15 cellular contexts compared by ENCODE assay signal in genomic region chr4:4869731-4870483, GRCh38. TPM values are rescaled to one million over a fixed set of nuclear protein-coding genes. Genes with fewer than 3 reads are reported as not detected.
A peak's percentile ranks its signal among the peaks of the same experiment; 100 is the strongest.
DNase-seq lines count a peak whose midpoint lies in the region; ATAC-seq, FAIRE-seq and TF ChIP-seq lines count a peak whose summit lies in the region.
"Had no signal": no experiment of that assay in that cellular context is flagged by ENCODE, and none has a peak within 500 bp of the region (broad histone marks: within the 10 kb centered on the region; RNA-seq: fewer than 3 reads in every experiment).

No MANE protein-coding gene starts in this region.

- H3K4me2 ChIP-seq in HepG2 (ENCODE audit: low read depth, low read length): peak overlapping the region; percentile 12; the same call in 1 of the 2 replicates

- ATAC-seq in HepG2: peak; percentile 36
- ATAC-seq in right lobe of liver: no peak
- peak; percentile 32 for ATAC-seq in WTC11
- no peak for ATAC-seq in body of pancreas
- ATAC-seq in heart right ventricle: no peak
- ATAC-seq in GM21723 (IDR thresholded peaks at IDR 0.05; ENCODE audit: unreplicated experiment): no peak

- FAIRE-seq in HepG2 (lab: Jason Lieb, UNC): no peak

- no peaks in the 10 kb centered on the region for H3K36me3 ChIP-seq in HepG2 (replicated peaks in 1 of 2; ENCODE audit: control insufficient read depth in 1 of 2, insufficient read depth in 2 of 2, low read length in 2 of 2)
- H3K36me3 ChIP-seq in right lobe of liver: no peaks in the 10 kb centered on the region
- no peaks in the 10 kb centered on the region for H3K36me3 ChIP-seq in body of pancreas (replicated peaks in 1 of 2; ENCODE audit: insufficient read depth in 1 of 2, low read depth in 2 of 2)
- no peaks in the 10 kb centered on the region for H3K36me3 ChIP-seq in heart right ventricle
- H3K36me3 ChIP-seq: prostate gland had no signal

- H3K79me2 ChIP-seq in HepG2 (ENCODE audit: insufficient read depth, low read length): no peaks in the 10 kb centered on the region

- H3K4me3 Mint-ChIP-seq in WTC11: peak overlapping the region; percentile 36

- peaks cover 5% of the 10 kb centered on the region for H3K36me3 Mint-ChIP-seq in WTC11

- H3K4me1 ChIP-seq in HepG2 (ENCODE audit: insufficient read depth, low read length): peaks cover 9% of the 10 kb centered on the region; the same call in 1 of the 2 replicates
- H3K4me1 ChIP-seq in right lobe of liver: peaks cover 0 to 13% (median 0%) of the 10 kb centered on the region in 4 donors
- peaks cover 22% of the 10 kb centered on the region for H3K4me1 ChIP-seq in body of pancreas
- H3K4me1 ChIP-seq in heart right ventricle: peaks cover 2 to 67% (median 28%) of the 10 kb centered on the region in 9 donors
- H3K4me1 ChIP-seq: prostate gland had no signal

- no peak for TF ChIP-seq EP300 in HepG2 (IDR thresholded peaks at IDR 0.05; ENCODE audit: low read depth in 2 of 2, low read length in 2 of 2)
- TF ChIP-seq EP300 in HepG2 (CRISPR knock-in tag; IDR thresholded peaks at IDR 0.05; ENCODE audit: borderline replicate concordance): no peak

- H3K9me3 Mint-ChIP-seq in WTC11: no peaks in the 10 kb centered on the region

- H3K27ac ChIP-seq in HepG2 (ENCODE audit: extremely low read length, insufficient read depth, low read length) (no peak overlapping the region), right lobe of liver (no peak overlapping the region), body of pancreas (no peak overlapping the region), heart right ventricle (no peak overlapping the region)
- H3K27ac ChIP-seq: prostate gland had no signal

- TF ChIP-seq RAD21 in HepG2 (CRISPR knock-in tag; IDR thresholded peaks at IDR 0.05): no peak

- H2AFZ ChIP-seq in HepG2 (ENCODE audit: low read length): no peak overlapping the region

- TF ChIP-seq CTCF in HepG2 (CRISPR knock-in tag; IDR thresholded peaks at IDR 0.05): no peak
- TF ChIP-seq CTCF in right lobe of liver (IDR thresholded peaks at IDR 0.05): no peak
- no peak for TF ChIP-seq CTCF in WTC11 (IDR thresholded peaks at IDR 0.05)
- no peak for TF ChIP-seq CTCF in body of pancreas (IDR thresholded peaks at IDR 0.05)
- no peak for TF ChIP-seq CTCF in heart right ventricle (IDR thresholded peaks at IDR 0.05)

- POLR2A ChIA-PET in HepG2 (lab: Yijun Ruan, JAX) (no interaction called here), WTC11 (lab: Charles Lee) (interaction anchor here (0.5 kb wide), 1 partner anchor 196 kb away, joined by 3 read pairs; no protein-coding TSS in a partner anchor)

- TF ChIP-seq POLR2A in HepG2 (IDR thresholded peaks at IDR 0.05; ENCODE audit: insufficient read depth in 1 of 2, low read depth in 2 of 2, low read length in 2 of 2): no peak
- no peak for TF ChIP-seq POLR2A in right lobe of liver (IDR thresholded peaks at IDR 0.05)
- no peak for TF ChIP-seq POLR2A in body of pancreas (IDR thresholded peaks at IDR 0.05)

- H3K27me3 Mint-ChIP-seq in WTC11 (ENCODE audit: low read depth): no peaks in the 10 kb centered on the region; the same call in 1 of the 2 replicates

- peaks cover 0 to 56% of the 10 kb centered on the region in 2 experiments for H3K27me3 ChIP-seq in HepG2 (ENCODE audit: control insufficient read depth in 1 of 2, insufficient read depth in 2 of 2, low read length in 2 of 2)
- H3K27me3 ChIP-seq in right lobe of liver: peaks cover 0 to 52% of the 10 kb centered on the region in 2 donors
- peaks cover 0 to 58% of the 10 kb centered on the region in 2 donors for H3K27me3 ChIP-seq in body of pancreas
- peaks cover 79 to 100% (median 100%) of the 10 kb centered on the region in 7 donors for H3K27me3 ChIP-seq in heart right ventricle

- H3K4me3 ChIP-seq in HepG2 (replicated peaks in 1 of 3; ENCODE audit: insufficient read depth in 1 of 3, low read depth in 2 of 3, low read length in 3 of 3): no peak overlapping the region
- H3K4me3 ChIP-seq in right lobe of liver: no peak overlapping the region
- no peak overlapping the region for H3K4me3 ChIP-seq in body of pancreas
- H3K4me3 ChIP-seq in heart right ventricle: no peak overlapping the region
- H3K4me3 ChIP-seq: prostate gland had no signal

- H3K4me1 Mint-ChIP-seq in WTC11: peaks cover 50% of the 10 kb centered on the region

- 30% methylated on average over 21 of the region's 37 CpGs for WGBS in HepG2 (ENCODE audit: low lambda C conversion rate)
- 0% methylated on average over 16 of the region's 37 CpGs for WGBS in right lobe of liver (ENCODE audit: insufficient coverage, low coverage, low lambda C conversion rate, missing lambda C conversion rate)
- WGBS in body of pancreas, 2 donors: 4% methylated on average over 28 to 37 of the region's 37 CpGs
- WGBS in heart right ventricle, 2 donors: 1 to 3% methylated on average over 37 of the region's 37 CpGs

- DNase-seq in HepG2 (ENCODE audit: low spot score) (no peak), right lobe of liver (no peak), WTC11 (ENCODE audit: low spot score) (peak; percentile 69), islet precursor cell (peak; percentile 90), body of pancreas (no peak), heart right ventricle (no peak), cerebellar nuclear complex (lab: John Stamatoyannopoulos, UW) (no peak)
- DNase-seq: activated CD4-positive, alpha-beta T cell treated with anti-CD3 and anti-CD28 coated beads, Interleukin-2, amount 50 U/mL, for 4 hours; activated effector memory CD4-positive, alpha-beta T cell treated with anti-CD3 and anti-CD28 coated beads, Interleukin-2, amount 50 U/mL, for 16 hours; DMS79; HCEC 1CT; midbrain; OCI-M1 had no signal

- H3K9ac ChIP-seq in HepG2 (ENCODE audit: insufficient read depth, low read depth, low read length): no peak overlapping the region

- BruUV-seq in HepG2 (replicated peaks; lab: Mats Ljungman, UMichigan): no TSS peak

- no peaks in the 10 kb centered on the region for H3K9me3 ChIP-seq in HepG2 (ENCODE audit: low read length)
- no peaks in the 10 kb centered on the region for H3K9me3 ChIP-seq in right lobe of liver
- H3K9me3 ChIP-seq in body of pancreas: no peaks in the 10 kb centered on the region
- no peaks in the 10 kb centered on the region for H3K9me3 ChIP-seq in heart right ventricle
- H3K9me3 ChIP-seq: prostate gland had no signal

- CTCF ChIA-PET in HepG2 (lab: Yijun Ruan, JAX; ENCODE audit: low intra/inter-chr PET ratio, low total read pairs) (no interaction called here), WTC11 (lab: Charles Lee) (interaction anchor here (1.1 kb wide), 1 partner anchor 9 kb away, joined by 6 read pairs; the partner anchor contains the start of gene MSX1)

- no peak overlapping the region for H3K27ac Mint-ChIP-seq in WTC11

- in situ Hi-C loops in HepG2 (cut with HindIII; ENCODE audit: extremely low pct_ligation_motif_present, low pct_unique_long_range_greater_than_20kb): loop anchor here (10.0 kb wide), 1 partner anchor 305 kb away; no protein-coding TSS in a partner anchor

- intact Hi-C loops in HepG2 (cut with micrococcal nuclease; ENCODE audit: unreplicated experiment): loop anchor here (10.0 kb wide), 1 partner anchor 325 kb away; the partner anchor contains the start of gene STX18
- intact Hi-C loops in right lobe of liver (cut with DNase I): no loop called here
- intact Hi-C loops in body of pancreas (cut with DNase I): no loop called here
- intact Hi-C loops in heart right ventricle (cut with DNase I): loop anchor here in 4 of 10 donors (5.0 to 10.0 kb wide), 5 partner anchors 195 to 385 kb away; partner anchors contain the start of gene STX18 (in 1 of the 4)

- no peaks in the 10 kb centered on the region for H4K20me1 ChIP-seq in HepG2 (ENCODE audit: insufficient read depth, low read length)

TF ChIP-seq in HepG2, 621 proteins besides CTCF, POLR2A, EP300 and RAD21 (continues in another document):
- TF ChIP-seq TARDBP (CRISPR knock-in tag; IDR thresholded peaks at IDR 0.05) (no peak), BHLHE40 (IDR thresholded peaks at IDR 0.05; ENCODE audit: low read length) (peak; percentile 61), SP5 (CRISPR knock-in tag; IDR thresholded peaks at IDR 0.05; ENCODE audit: borderline replicate concordance, low read depth) (no peak)

TF ChIP-seq in WTC11, 78 proteins besides CTCF, POLR2A, EP300 and RAD21:
- no peak for TF ChIP-seq GABPB1 (CRISPR knock-in tag; IDR thresholded peaks at IDR 0.05)
- TF ChIP-seq CBFB (CRISPR knock-in tag; IDR thresholded peaks at IDR 0.05; ENCODE audit: low read depth): no peak
- no peak for TF ChIP-seq NR1H2 (CRISPR knock-in tag; IDR thresholded peaks at IDR 0.05)

RNA-seq across cellular contexts. Expression of gene MSX1, which starts 10.4 kb away (rescaled TPM):
- total RNA-seq in HepG2 (2016; rRNA removed; fragmentation: Illumina TruSeq; extraction: Trizol) (13.8 and 14.9 TPM in 2 replicates), right lobe of liver (under 1 TPM; 0.15 to 0.62 (median 0.31) TPM), WTC11 (2021) (0.28 to 0.62 TPM (median 0.41 TPM) in 3 replicates), body of pancreas (1 to 10 TPM; 3.9 to 7.6 TPM), heart right ventricle (1 to 10 TPM; 1.9 to 6.7 (median 4.0) TPM)
- total RNA-seq in HepG2 (2016; cell fraction: cytosol; rRNA removed; fragmentation: Illumina TruSeq; extraction: Trizol; ENCODE audit: low read depth): 6.3 and 10.9 TPM in 2 replicates
- total RNA-seq in HepG2 (2016; cell fraction: insoluble cytoplasmic fraction; rRNA removed; fragmentation: Illumina TruSeq; extraction: Trizol): 14.0 and 15.0 TPM in 2 replicates
- total RNA-seq in HepG2 (2016; cell fraction: membrane; rRNA removed; fragmentation: Illumina TruSeq; extraction: Trizol): 19.1 and 23.9 TPM in 2 replicates
- total RNA-seq in HepG2 (2016; cell fraction: nucleus; rRNA removed; fragmentation: Illumina TruSeq; extraction: Trizol): 5.4 and 9.8 TPM in 2 replicates
- polyA plus RNA-seq in HepG2 (2011; rRNA removed) (12.1 and 15.2 TPM in 2 replicates), heart right ventricle (1 to 10 TPM; 4.0 to 4.8 TPM)
- 8.4 and 14.6 TPM in 2 replicates for polyA plus RNA-seq in HepG2 (2011; cell fraction: cytosol; rRNA removed)
- 17.5 and 22.0 TPM in 2 replicates for polyA plus RNA-seq in HepG2 (2011; cell fraction: nucleus; rRNA removed)
- polyA plus RNA-seq in HepG2 (2012): 8.0 and 8.9 TPM in 2 replicates
- polyA plus RNA-seq in HepG2 (2016; cell fraction: cytosol; fragmentation: Illumina TruSeq; extraction: Trizol; ENCODE audit: low read depth): 8.3 and 12.3 TPM in 2 replicates
- polyA plus RNA-seq in HepG2 (2016; cell fraction: insoluble cytoplasmic fraction; fragmentation: Illumina TruSeq; extraction: Trizol; ENCODE audit: low read depth): 16.8 and 17.9 TPM in 2 replicates
- polyA plus RNA-seq in HepG2 (2016; cell fraction: membrane; fragmentation: Illumina TruSeq; extraction: Trizol; ENCODE audit: low read depth): 19.5 and 22.1 TPM in 2 replicates
- 13.8 and 15.1 TPM in 2 replicates for polyA plus RNA-seq in HepG2 (2016; cell fraction: nucleus; fragmentation: Illumina TruSeq; extraction: Trizol; ENCODE audit: insufficient read depth, low read depth)
- 0.58 and 6.7 TPM in 2 replicates for polyA minus RNA-seq in HepG2 (2011; rRNA and poly(A)+ RNA removed; ENCODE audit: low replicate concordance)
- 3.3 and 5.9 TPM in 2 replicates for polyA minus RNA-seq in HepG2 (2011; cell fraction: cytosol; rRNA and poly(A)+ RNA removed)
- polyA minus RNA-seq in HepG2 (2011; cell fraction: nucleus; rRNA and poly(A)+ RNA removed): 3.1 and 4.0 TPM in 2 replicates

Comparison
In these comparisons a context has a peak if more than half of its experiments do, and no peak if none do; other contexts are left out.
1. ATAC-seq: peak in HepG2 (single experiment) and WTC11 (single experiment); none in right lobe of liver (0 of 4), body of pancreas (single experiment), heart right ventricle (0 of 8) and GM21723 (single experiment).
2. DNase-seq: peak in WTC11 (single experiment) and islet precursor cell (single experiment); none in HepG2 (single experiment), right lobe of liver (0 of 3), body of pancreas (0 of 4), heart right ventricle (0 of 2) and cerebellar nuclear complex (0 of 2).